ENCODE assay signal across 16 cellular contexts in the genomic region with DNA sequence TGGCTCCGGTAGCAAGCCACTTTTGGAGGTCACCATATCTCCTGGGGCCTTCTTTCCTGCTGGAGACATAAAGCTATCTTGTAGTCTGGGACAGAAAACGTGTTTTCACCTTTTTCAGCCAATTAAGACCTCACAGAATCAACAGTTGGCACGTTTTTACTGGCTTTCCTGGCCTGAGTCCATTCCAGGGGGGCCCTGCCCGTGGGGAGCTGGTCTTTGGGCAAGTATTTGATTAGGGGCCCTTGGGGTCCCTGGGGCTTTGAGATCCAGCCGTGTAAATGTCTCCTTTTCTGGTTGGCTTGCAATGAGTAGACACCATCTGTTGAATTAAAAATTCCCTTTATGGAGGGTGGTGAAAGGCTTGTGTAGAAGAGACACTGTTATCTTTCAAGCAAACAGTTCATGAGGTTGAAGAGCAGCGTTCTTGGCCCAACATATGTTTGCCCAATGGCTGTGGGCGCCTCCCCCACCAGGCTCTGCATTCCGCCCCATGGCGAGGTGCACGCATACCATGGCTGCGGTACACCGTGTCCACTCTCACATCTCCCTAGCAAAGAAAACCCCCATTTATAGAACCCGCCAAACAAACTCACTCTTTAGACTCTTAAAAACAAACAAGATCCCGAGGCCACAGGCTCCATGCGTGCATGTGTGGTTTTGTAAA.
DNase-seq lines count a peak whose midpoint lies in the region; ATAC-seq and TF ChIP-seq lines count a peak whose summit lies in the region.
"Had no signal": no experiment of that assay in that cellular context is flagged by ENCODE, and none has a peak within 500 bp of the region (broad histone marks: within the 10 kb centered on the region; RNA-seq: fewer than 3 reads in every experiment).

No MANE protein-coding gene starts in this region.

- no peak for TF ChIP-seq POLR2A in right lobe of liver (IDR thresholded peaks at IDR 0.05)
- no peak for TF ChIP-seq POLR2A in gastrocnemius medialis (IDR thresholded peaks at IDR 0.05)

- H3K27ac Mint-ChIP-seq in activated T-helper 1 cell treated with anti-CD3 and anti-CD28 coated beads, Interleukin-12 subunit alpha, Interleukin-12 subunit beta, Interleukin-2, Interleukin-4 antibody, amounts not matched to agents 30 ng/mL and 10 ng/mL and 1 ng/mL, durations not matched to agents 14 hours and 24 hours and 36 hours, result no peak overlapping the region
- H3K27ac Mint-ChIP-seq: B cell; CD8-positive, alpha-beta T cell; H9 had no signal

- CTCF ChIA-PET in HEK293 (lab: Yijun Ruan, JAX), result interaction anchor here (0.6 to 4.7 kb wide), 4 partner anchors 9 to 47 kb away, joined by 3 to 29 read pairs (median 3); no protein-coding TSS in a partner anchor

- no peak overlapping the region for H3K27ac ChIP-seq in HEK293 (ENCODE audit: extremely low read depth, low read depth, low read length)
- H3K27ac ChIP-seq in right lobe of liver, result peak overlapping the region; percentile 46 to 70 (median 64)
- no peak overlapping the region for H3K27ac ChIP-seq in gastrocnemius medialis
- H3K27ac ChIP-seq: BLaER1 treated with 17β-estradiol and CSF1 and Interleukin-3, amounts not matched to agents 10 nM and 100 nM had no signal

- H3K9me3 ChIP-seq in HEK293 (ENCODE audit: control insufficient read depth, insufficient read depth, low read depth, low read length), result no peaks in the 10 kb centered on the region
- H3K9me3 ChIP-seq in right lobe of liver, result no peaks in the 10 kb centered on the region
- no peaks in the 10 kb centered on the region for H3K9me3 ChIP-seq in gastrocnemius medialis
- H3K9me3 ChIP-seq: BLaER1 treated with 17β-estradiol and CSF1 and Interleukin-3, amounts not matched to agents 10 nM and 100 nM had no signal

- H3K27me3 ChIP-seq in right lobe of liver (no peaks in the 10 kb centered on the region), gastrocnemius medialis (no peaks in the 10 kb centered on the region)
- H3K27me3 ChIP-seq: BLaER1 treated with 17β-estradiol and CSF1 and Interleukin-3, amounts not matched to agents 10 nM and 100 nM had no signal

- H3K4me1 Mint-ChIP-seq in activated T-helper 1 cell treated with anti-CD3 and anti-CD28 coated beads, Interleukin-12 subunit alpha, Interleukin-12 subunit beta, Interleukin-2, Interleukin-4 antibody, amounts not matched to agents 30 ng/mL and 10 ng/mL and 1 ng/mL, durations not matched to agents 14 hours and 24 hours and 36 hours (ENCODE audit: low read depth), result no peaks in the 10 kb centered on the region
- H3K4me1 Mint-ChIP-seq: B cell, H9 had no signal

- intact Hi-C loops in right lobe of liver (cut with DNase I), result no loop called here
- intact Hi-C loops in gastrocnemius medialis (cut with DNase I; ENCODE audit: low total_unique reads), result no loop called here
- intact Hi-C loops in activated T-helper 1 cell treated with anti-CD3 and anti-CD28 coated beads, Interleukin-12 subunit alpha, Interleukin-12 subunit beta, Interleukin-2, Interleukin-4 antibody, amounts not matched to agents 30 ng/mL and 10 ng/mL and 1 ng/mL, durations not matched to agents 14 hours and 24 hours and 36 hours (cut with micrococcal nuclease), result no loop called here

- no peaks in the 10 kb centered on the region for H3K27me3 Mint-ChIP-seq in activated T-helper 1 cell treated with anti-CD3 and anti-CD28 coated beads, Interleukin-12 subunit alpha, Interleukin-12 subunit beta, Interleukin-2, Interleukin-4 antibody, amounts not matched to agents 30 ng/mL and 10 ng/mL and 1 ng/mL, durations not matched to agents 14 hours and 24 hours and 36 hours (ENCODE audit: insufficient read depth)
- H3K27me3 Mint-ChIP-seq: B cell had no signal

- no peaks in the 10 kb centered on the region for H3K36me3 ChIP-seq in HEK293 (ENCODE audit: control insufficient read depth in 2 of 2, insufficient read depth in 1 of 2, low read length in 2 of 2)
- H3K36me3 ChIP-seq in right lobe of liver, result no peaks in the 10 kb centered on the region
- H3K36me3 ChIP-seq in gastrocnemius medialis, result no peaks in the 10 kb centered on the region
- H3K36me3 ChIP-seq: BLaER1 treated with 17β-estradiol and CSF1 and Interleukin-3, amounts not matched to agents 10 nM and 100 nM had no signal

- TF ChIP-seq CTCF in HEK293 (tag by site-specific recombination; IDR thresholded peaks at IDR 0.05) (no peak), right lobe of liver (IDR thresholded peaks at IDR 0.05) (no peak), gastrocnemius medialis (IDR thresholded peaks at IDR 0.05 in 4 of 5, conservative IDR thresholded peaks at IDR 0.05 in 1 of 5) (no peak)

- in situ Hi-C loops in gastrocnemius medialis (cut with MboI; ENCODE audit: low sequenced_read_pairs in 4 of 4), result loop anchor here in 1 of 4 donors (25.0 kb wide), 1 partner anchor 637 kb away; no protein-coding TSS in a partner anchor

- no peaks in the 10 kb centered on the region for H3K36me3 Mint-ChIP-seq in activated T-helper 1 cell treated with anti-CD3 and anti-CD28 coated beads, Interleukin-12 subunit alpha, Interleukin-12 subunit beta, Interleukin-2, Interleukin-4 antibody, amounts not matched to agents 30 ng/mL and 10 ng/mL and 1 ng/mL, durations not matched to agents 14 hours and 24 hours and 36 hours (ENCODE audit: low read depth)
- H3K36me3 Mint-ChIP-seq: CD8-positive, alpha-beta T cell had no signal

- ATAC-seq in right lobe of liver, result peak; percentile 86 to 96 (median 95)
- ATAC-seq in gastrocnemius medialis, result no peak
- ATAC-seq: CD8-positive, alpha-beta T cell; GM12878 had no signal

- H3K4me3 Mint-ChIP-seq in activated T-helper 1 cell treated with anti-CD3 and anti-CD28 coated beads, Interleukin-12 subunit alpha, Interleukin-12 subunit beta, Interleukin-2, Interleukin-4 antibody, amounts not matched to agents 30 ng/mL and 10 ng/mL and 1 ng/mL, durations not matched to agents 14 hours and 24 hours and 36 hours, result no peak overlapping the region
- H3K4me3 Mint-ChIP-seq: B cell; CD8-positive, alpha-beta T cell; H9 had no signal

- POLR2A ChIA-PET in HEK293 (lab: Yijun Ruan, JAX), result no interaction called here

- peak; percentile 91 for DNase-seq in NCI-H69 (lab: John Stamatoyannopoulos, UW)
- DNase-seq in islet precursor cell, result peak; percentile 9
- peak; percentile 83 to 91 (median 85) for DNase-seq in right lobe of liver
- DNase-seq in T-helper 9 cell, result no peak
- no peak for DNase-seq in gastrocnemius medialis
- DNase-seq in activated T-helper 1 cell treated with anti-CD3 and anti-CD28 coated beads, Interleukin-12 subunit alpha, Interleukin-12 subunit beta, Interleukin-2, Interleukin-4 antibody, amounts not matched to agents 30 ng/mL and 10 ng/mL and 1 ng/mL, durations not matched to agents 14 hours and 24 hours and 36 hours (ENCODE audit: low spot score), result no peak
- DNase-seq: CD8-positive, alpha-beta T cell; DMS 273 treated with DMSO at 0.1 percent for 48 hours; DMS53; DND-41; EL; H9 had no signal

- H3K4me3 ChIP-seq in HEK293 (ENCODE audit: low read depth, low read length) (no peak overlapping the region), right lobe of liver (no peak overlapping the region), gastrocnemius medialis (no peak overlapping the region)
- H3K4me3 ChIP-seq: BLaER1 treated with 17β-estradiol and CSF1 and Interleukin-3, amounts not matched to agents 10 nM and 100 nM; GM12878 had no signal

- 41% methylated on average over 15 of the region's 15 CpGs for WGBS in right lobe of liver (ENCODE audit: insufficient coverage, low coverage, low lambda C conversion rate, missing lambda C conversion rate)

- H3K4me1 ChIP-seq in HEK293 (ENCODE audit: control insufficient read depth, insufficient read depth, low read length) (no peaks in the 10 kb centered on the region), right lobe of liver (peaks cover 0 to 29% (median 9%) of the 10 kb centered on the region in 4 donors), gastrocnemius medialis (no peaks in the 10 kb centered on the region)
- H3K4me1 ChIP-seq: BLaER1 treated with 17β-estradiol and CSF1 and Interleukin-3, amounts not matched to agents 10 nM and 100 nM had no signal

- no peaks in the 10 kb centered on the region for H3K9me3 Mint-ChIP-seq in activated T-helper 1 cell treated with anti-CD3 and anti-CD28 coated beads, Interleukin-12 subunit alpha, Interleukin-12 subunit beta, Interleukin-2, Interleukin-4 antibody, amounts not matched to agents 30 ng/mL and 10 ng/mL and 1 ng/mL, durations not matched to agents 14 hours and 24 hours and 36 hours
- H3K9me3 Mint-ChIP-seq: CD8-positive, alpha-beta T cell; H9 had no signal

TF ChIP-seq in HEK293, 187 proteins besides CTCF, POLR2A, EP300 and RAD21:
- no peak for TF ChIP-seq ZNF624 (tag by site-specific recombination; IDR thresholded peaks at IDR 0.05)
- TF ChIP-seq SCRT2 (tag by site-specific recombination; IDR thresholded peaks at IDR 0.05), result peak; percentile 28; the same call in 1 of the 2 replicates

Comparison
In these comparisons a context has a peak if more than half of its experiments do, and no peak if none do; other contexts are left out.
1. H3K27ac ChIP-seq: peak in right lobe of liver (3 of 3); none in HEK293 (single experiment) and gastrocnemius medialis (0 of 4).
2. DNase-seq: peak in NCI-H69 (single experiment), islet precursor cell (single experiment) and right lobe of liver (3 of 3); none in T-helper 9 cell (single experiment), gastrocnemius medialis (0 of 2) and activated T-helper 1 cell treated with anti-CD3 and anti-CD28 coated beads, Interleukin-12 subunit alpha, Interleukin-12 subunit beta, Interleukin-2, Interleukin-4 antibody, amounts not matched to agents 30 ng/mL and 10 ng/mL and 1 ng/mL, durations not matched to agents 14 hours and 24 hours and 36 hours (single experiment).
3. ATAC-seq: peak in right lobe of liver (4 of 4); none in gastrocnemius medialis (0 of 2).